In genomic region chr5:174916227-174916626, GRCh38 we compare ENCODE assay signal across 26 cellular contexts.
"Had no signal": no experiment of that assay in that cellular context is flagged by ENCODE, and none has a peak within 500 bp of the region (broad histone marks: within the 10 kb centered on the region; RNA-seq: fewer than 3 reads in every experiment).

No MANE protein-coding gene starts in this region.

- H3K4me3 Mint-ChIP-seq: naive thymus-derived CD8-positive, alpha-beta T cell; nephron; neural crest cell; stimulated activated effector memory CD8-positive, alpha-beta T cell treated with anti-CD3 and anti-CD28 coated beads, Interleukin-12 subunit alpha, Interleukin-12 subunit beta, amount 100 ng/mL, for 72 hours; stimulated activated naive CD8-positive, alpha-beta T cell treated with anti-CD3 and anti-CD28 coated beads, Interleukin-15, Interleukin-2, amounts not matched to agents 100 ng/mL and 50 ng/mL, for 24 hours had no signal

- H3K27ac ChIP-seq: left lung, lower lobe of right lung, pancreas, prostate gland, sigmoid colon, spleen, suprapubic skin, thoracic aorta, tibial artery, upper lobe of right lung had no signal

- H3K36me3 ChIP-seq: left lung, lower lobe of right lung, pancreas, prostate gland, sigmoid colon, spleen, suprapubic skin, thoracic aorta, tibial artery, upper lobe of right lung had no signal

- DNase-seq: kidney; left colon; left lung; lower lobe of right lung; mammary epithelial cell; mesenchymal stem cell; naive thymus-derived CD8-positive, alpha-beta T cell; pancreas; posterior cingulate gyrus; retina; right cardiac atrium; sigmoid colon; small intestine; spleen; stimulated activated CD4-positive, alpha-beta T cell treated with anti-CD3 and anti-CD28 coated beads, Interleukin-4, amount 100 ng/mL, for 24 hours; stimulated activated naive CD4-positive, alpha-beta T cell; tibial artery; upper lobe of right lung had no signal

- H3K9me3 ChIP-seq: left lung, lower lobe of right lung, pancreas, prostate gland, sigmoid colon, spleen, suprapubic skin, thoracic aorta, tibial artery, upper lobe of right lung had no signal

- H3K27ac Mint-ChIP-seq: nephron; stimulated activated effector memory CD8-positive, alpha-beta T cell treated with anti-CD3 and anti-CD28 coated beads, Interleukin-12 subunit alpha, Interleukin-12 subunit beta, amount 100 ng/mL, for 72 hours; stimulated activated naive CD8-positive, alpha-beta T cell treated with anti-CD3 and anti-CD28 coated beads, Interleukin-15, Interleukin-2, amounts not matched to agents 100 ng/mL and 50 ng/mL, for 24 hours had no signal

- H3K36me3 Mint-ChIP-seq: naive thymus-derived CD8-positive, alpha-beta T cell; stimulated activated effector memory CD8-positive, alpha-beta T cell treated with anti-CD3 and anti-CD28 coated beads, Interleukin-12 subunit alpha, Interleukin-12 subunit beta, amount 100 ng/mL, for 72 hours had no signal

- H3K4me3 ChIP-seq: left lung, lower lobe of right lung, pancreas, prostate gland, sigmoid colon, spleen, suprapubic skin, thoracic aorta, tibial artery, upper lobe of right lung had no signal

- H3K27me3 ChIP-seq: left lung, pancreas, sigmoid colon, upper lobe of right lung had no signal

- H3K4me1 ChIP-seq: left lung, lower lobe of right lung, pancreas, prostate gland, sigmoid colon, suprapubic skin, tibial artery, upper lobe of right lung had no signal

- H3K9me3 Mint-ChIP-seq: naive thymus-derived CD8-positive, alpha-beta T cell; nephron; stimulated activated effector memory CD8-positive, alpha-beta T cell treated with anti-CD3 and anti-CD28 coated beads, Interleukin-12 subunit alpha, Interleukin-12 subunit beta, amount 100 ng/mL, for 72 hours; stimulated activated naive CD8-positive, alpha-beta T cell treated with anti-CD3 and anti-CD28 coated beads, Interleukin-15, Interleukin-2, amounts not matched to agents 100 ng/mL and 50 ng/mL, for 24 hours had no signal

- FAIRE-seq: kidney, pancreas, small intestine, urothelium cell line had no signal

- H3K4me1 Mint-ChIP-seq: nephron; stimulated activated effector memory CD8-positive, alpha-beta T cell treated with anti-CD3 and anti-CD28 coated beads, Interleukin-12 subunit alpha, Interleukin-12 subunit beta, amount 100 ng/mL, for 72 hours had no signal
